9 cellular contexts compared by ENCODE assay signal in genomic region chrX:14027031-14027430, GRCh38. TPM values are rescaled to one million over a fixed set of nuclear protein-coding genes. Genes with fewer than 3 reads are reported as not detected.
DNase-seq lines count a peak whose midpoint lies in the region; ATAC-seq, FAIRE-seq and TF ChIP-seq lines count a peak whose summit lies in the region.
"Had no signal": no experiment of that assay in that cellular context is flagged by ENCODE, and none has a peak within 500 bp of the region (broad histone marks: within the 10 kb centered on the region; RNA-seq: fewer than 3 reads in every experiment).

No MANE protein-coding gene starts in this region.

- H3K9me2 ChIP-seq in GM23248 (ENCODE audit: insufficient read depth): no peaks in the 10 kb centered on the region

- H3F3A ChIP-seq in GM23248 (ENCODE audit: insufficient read depth): peaks cover 36% of the 10 kb centered on the region; the same call in 1 of the 2 replicates

- H3K4me2 ChIP-seq in GM23248 (ENCODE audit: unreplicated experiment) (peak overlapping the region; percentile 91), neuronal stem cell (ENCODE audit: insufficient read depth, low read length, poor library complexity, severe bottlenecking) (no peak overlapping the region)

- no peak for TF ChIP-seq CTCF in bronchial epithelial cell (IDR thresholded peaks at IDR 0.05; ENCODE audit: insufficient read depth, low read length, severe bottlenecking)

- peaks cover 26% of the 10 kb centered on the region for H3K4me1 ChIP-seq in GM23248 (ENCODE audit: insufficient read depth)
- H3K4me1 ChIP-seq in neuronal stem cell (ENCODE audit: control insufficient read depth in 2 of 2, insufficient read depth in 1 of 2, low read depth in 1 of 2, low read length in 2 of 2): peaks cover 5 to 12% of the 10 kb centered on the region in 2 donors

- H3K18ac ChIP-seq in neuronal stem cell (ENCODE audit: low read length): peak overlapping the region; percentile 13

- peaks cover 11% of the 10 kb centered on the region; the same call in 1 of the 2 replicates for H3K79me2 ChIP-seq in GM23248 (ENCODE audit: insufficient read depth)

- H3K23ac ChIP-seq in neuronal stem cell (ENCODE audit: low read depth, low read length, poor library complexity): no peak overlapping the region

- H3K14ac ChIP-seq in neuronal stem cell (ENCODE audit: low read length): no peak overlapping the region

- no peak overlapping the region for H2AK5ac ChIP-seq in neuronal stem cell (ENCODE audit: low read depth, low read length)

- no peak overlapping the region for H2AFZ ChIP-seq in GM23248
- H2AFZ ChIP-seq in neuronal stem cell (ENCODE audit: low read length): no peak overlapping the region

- H2BK12ac ChIP-seq in neuronal stem cell (ENCODE audit: low read length): peak overlapping the region; percentile 22

- peak; percentile 23 for DNase-seq in GM23248
- peak; percentile 6 for DNase-seq in RKO (ENCODE audit: low spot score)
- DNase-seq in bronchial epithelial cell (ENCODE audit: low read depth): peak; percentile 49
- DNase-seq in neuronal stem cell (ENCODE audit: low spot score): no peak
- DNase-seq in SHP77 (lab: John Stamatoyannopoulos, UW): no peak
- DNase-seq: NCI-H1436 had no signal

- H2BK120ac ChIP-seq in neuronal stem cell (ENCODE audit: low read depth, low read length): no peak overlapping the region

- H3K9ac ChIP-seq in GM23248 (no peak overlapping the region), neuronal stem cell (ENCODE audit: low read depth, low read length, poor library complexity) (no peak overlapping the region)

- H3K4ac ChIP-seq in neuronal stem cell (ENCODE audit: low read length): no peak overlapping the region

- peak overlapping the region; percentile 96 for H3K27ac ChIP-seq in GM23248
- H3K27ac ChIP-seq in neuronal stem cell (replicated peaks; ENCODE audit: low read length): no peak overlapping the region

- in situ Hi-C loops in GM23248 (cut with MboI): loop anchor here (25.0 kb wide), 2 partner anchors 365 to 1115 kb away; partner anchors contain the start of genes TCEANC and TLR8

- WGBS in GM23248 (ENCODE audit: low coverage in 1 of 2, low lambda C conversion rate in 2 of 2, missing lambda C conversion rate in 2 of 2), 2 experiments: 92 to 100% methylated on average over 1 of the region's 1 CpG
- no CpG with 5 or more reads among the region's 1 CpG for WGBS in neuronal stem cell (ENCODE audit: extremely low coverage in 2 of 2, insufficient read length in 2 of 2, insufficient replicate concordance in 1 of 2), 2 donors

- H3K9me3 ChIP-seq in GM23248 (ENCODE audit: low read depth): no peaks in the 10 kb centered on the region
- H3K9me3 ChIP-seq in neuronal stem cell (replicated peaks in 1 of 2; ENCODE audit: control insufficient read depth in 2 of 2, insufficient read depth in 1 of 2, low read depth in 1 of 2, low read length in 2 of 2): peaks cover 0 to 3% of the 10 kb centered on the region in 2 donors

- ATAC-seq in GM18870 (IDR thresholded peaks at IDR 0.05; ENCODE audit: unreplicated experiment) (no peak), GM21526 (IDR thresholded peaks at IDR 0.05; ENCODE audit: low FRiP score, unreplicated experiment) (no peak), GM21390 (IDR thresholded peaks at IDR 0.05; ENCODE audit: unreplicated experiment) (no peak)

- H3K27me3 ChIP-seq in GM23248 (replicated peaks; ENCODE audit: insufficient read depth) (no peaks in the 10 kb centered on the region), bronchial epithelial cell (ENCODE audit: control insufficient read depth, insufficient read depth, low read length) (no peaks in the 10 kb centered on the region), neuronal stem cell (ENCODE audit: control insufficient read depth in 3 of 3, insufficient read depth in 3 of 3, low read depth in 1 of 3, low read length in 3 of 3) (no peaks in the 10 kb centered on the region)

- H4K91ac ChIP-seq in neuronal stem cell (ENCODE audit: low read depth, low read length, poor library complexity): no peak overlapping the region

- H2BK15ac ChIP-seq in neuronal stem cell (ENCODE audit: low read length): no peak overlapping the region

- H4K8ac ChIP-seq in neuronal stem cell (ENCODE audit: low read depth, low read length): no peak overlapping the region

- H3K36me3 ChIP-seq in GM23248 (ENCODE audit: low read depth) (no peaks in the 10 kb centered on the region), bronchial epithelial cell (ENCODE audit: control insufficient read depth, insufficient read depth, low read length) (no peaks in the 10 kb centered on the region), neuronal stem cell (replicated peaks in 1 of 2; ENCODE audit: control insufficient read depth in 2 of 2, insufficient read depth in 2 of 2, low read length in 2 of 2) (no peaks in the 10 kb centered on the region)

- no peak overlapping the region for H2BK5ac ChIP-seq in neuronal stem cell (ENCODE audit: low read length)

- no peaks in the 10 kb centered on the region for H3K79me1 ChIP-seq in neuronal stem cell (ENCODE audit: low read depth, low read length)

- FAIRE-seq in bronchial epithelial cell (lab: Jason Lieb, UNC): no peak

- no peaks in the 10 kb centered on the region for H4K20me1 ChIP-seq in GM23248 (ENCODE audit: insufficient read depth)

- H3K4me3 ChIP-seq in GM23248 (0 out of 2 replicates have a peak overlapping the region, but pooled peaks have one; percentile 11), bronchial epithelial cell (ENCODE audit: low read depth, low read length) (no peak overlapping the region), neuronal stem cell (ENCODE audit: low read length in 2 of 2) (no peak overlapping the region)

RNA-seq across cellular contexts. Expression of gene GEMIN8, which starts 2.7 kb away (rescaled TPM):
- total RNA-seq in GM23248 (2014; rRNA removed; shearing (Covaris generic)): 12.1 and 13.4 TPM in 2 replicates
- polyA plus RNA-seq in GM23248 (2016; fragmentation: Nextera tagmentation; extraction: Ambion mirVana): 20.0 and 20.5 TPM in 2 replicates
- 7.9 and 14.2 TPM in 2 replicates for total RNA-seq in bronchial epithelial cell
- polyA plus RNA-seq in neuronal stem cell (2013, experiment 1 of 2): 16.1 TPM
- 16.3 TPM for polyA plus RNA-seq in neuronal stem cell (2013, experiment 2 of 2)

Comparison
In these comparisons a context has a peak if more than half of its experiments do, and no peak if none do; other contexts are left out.
1. DNase-seq: peak in GM23248 (single experiment), RKO (single experiment) and bronchial epithelial cell (single experiment); none in neuronal stem cell (single experiment) and SHP77 (0 of 2).